Comparison of ENCODE assay signal across 12 cellular contexts in the genomic region with DNA sequence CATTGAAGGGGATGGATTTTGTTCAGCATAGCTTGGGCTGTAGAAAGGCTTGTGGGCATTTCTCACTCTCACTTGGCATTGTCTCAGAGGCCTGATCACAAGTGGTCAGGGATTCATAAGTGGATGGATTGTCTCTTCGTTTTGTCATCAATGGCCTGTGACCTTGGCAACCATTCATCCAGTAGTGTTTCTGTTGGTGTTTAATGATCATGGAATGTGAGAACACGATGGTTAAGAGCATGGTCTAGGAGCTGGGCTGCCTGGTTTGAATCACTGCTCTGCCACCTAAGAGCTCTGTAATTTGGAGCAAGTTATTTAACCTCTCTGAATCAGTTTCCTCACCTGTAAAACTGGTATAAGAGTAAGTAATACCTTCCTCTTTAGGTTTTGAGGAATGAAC.
DNase-seq lines count a peak whose midpoint lies in the region; ATAC-seq and TF ChIP-seq lines count a peak whose summit lies in the region.
"Had no signal": no experiment of that assay in that cellular context is flagged by ENCODE, and none has a peak within 500 bp of the region (broad histone marks: within the 10 kb centered on the region; RNA-seq: fewer than 3 reads in every experiment).

No MANE protein-coding gene starts in this region.

- no peak overlapping the region for H3K18ac ChIP-seq in mesenchymal stem cell (ENCODE audit: low read depth in 1 of 2, low read length in 2 of 2)

- no peak overlapping the region for H3K23ac ChIP-seq in mesenchymal stem cell (ENCODE audit: low read length in 2 of 2)

- H3K4ac ChIP-seq in mesenchymal stem cell (ENCODE audit: low read depth in 1 of 2, low read length in 2 of 2) = no peak overlapping the region

- peak; percentile 14 for ATAC-seq in HG03280 (IDR thresholded peaks at IDR 0.05; ENCODE audit: unreplicated experiment)

- TF ChIP-seq POLR2A in Peyer's patch (IDR thresholded peaks at IDR 0.05) = no peak

- H2BK120ac ChIP-seq in mesenchymal stem cell (ENCODE audit: low read depth, low read length) = no peak overlapping the region

- no peak overlapping the region for H4K8ac ChIP-seq in mesenchymal stem cell (ENCODE audit: low read length)

- 0% methylated on average over 2 of the region's 2 CpGs for WGBS in mesenchymal stem cell

- no peak overlapping the region for H2BK12ac ChIP-seq in mesenchymal stem cell (ENCODE audit: low read length in 2 of 2)

- H3K4me3 ChIP-seq in adipocyte (ENCODE audit: low read length) (no peak overlapping the region), mesenchymal stem cell (ENCODE audit: insufficient read depth in 1 of 2, low read depth in 1 of 2, low read length in 2 of 2) (no peak overlapping the region), Peyer's patch (no peak overlapping the region)
- H3K4me3 ChIP-seq: heart right ventricle had no signal

- no peaks in the 10 kb centered on the region for H3K79me1 ChIP-seq in mesenchymal stem cell (replicated peaks; ENCODE audit: low read length, poor library complexity, severe bottlenecking)

- H4K91ac ChIP-seq in mesenchymal stem cell (ENCODE audit: low read length) = no peak overlapping the region

- no peak overlapping the region for H3K14ac ChIP-seq in mesenchymal stem cell (ENCODE audit: low read length in 2 of 2)

- H2BK15ac ChIP-seq in mesenchymal stem cell (ENCODE audit: low read depth, poor library complexity, severe bottlenecking) = no peak overlapping the region

- H3K9ac ChIP-seq in adipocyte (ENCODE audit: low read length) (no peak overlapping the region), mesenchymal stem cell (ENCODE audit: low read length) (peak overlapping the region; percentile 47)
- H3K9ac ChIP-seq: parathyroid adenoma had no signal

- DNase-seq in ELR (ENCODE audit: low read depth) (peak; percentile 85), adipocyte (ENCODE audit: low read depth) (peak; percentile 22), mesenchymal stem cell (peak; percentile 80), T-helper 9 cell (no peak), Peyer's patch (no peak), NCI-H128 (lab: John Stamatoyannopoulos, UW; ENCODE audit: unreplicated experiment) (no peak), NOMO-1 treated with DMSO at 0.1 percent for 48 hours (lab: John Stamatoyannopoulos, UW; ENCODE audit: unreplicated experiment) (no peak)
- DNase-seq: activated CD4-positive, alpha-beta T cell treated with anti-CD3 and anti-CD28 coated beads for 36 hours; heart right ventricle; NCI-H524 had no signal

- no peak overlapping the region for H2AFZ ChIP-seq in mesenchymal stem cell (ENCODE audit: low read depth, low read length)
- H2AFZ ChIP-seq: parathyroid adenoma had no signal

- H2AK5ac ChIP-seq in mesenchymal stem cell (ENCODE audit: low read length, severe bottlenecking) = no peak overlapping the region

- no peak for TF ChIP-seq CTCF in Peyer's patch (IDR thresholded peaks at IDR 0.05)

- H3K27me3 ChIP-seq in adipocyte (replicated peaks; ENCODE audit: control insufficient read depth, insufficient read depth, low read length) (no peaks in the 10 kb centered on the region), mesenchymal stem cell (ENCODE audit: control insufficient read depth in 1 of 2, insufficient read depth in 1 of 2, low read length in 2 of 2) (no peaks in the 10 kb centered on the region), Peyer's patch (no peaks in the 10 kb centered on the region)
- H3K27me3 ChIP-seq: heart right ventricle had no signal

- no peak overlapping the region for H3K4me2 ChIP-seq in mesenchymal stem cell (ENCODE audit: low read length, poor library complexity, severe bottlenecking)

- H2BK5ac ChIP-seq in mesenchymal stem cell (ENCODE audit: low read depth, low read length, poor library complexity, severe bottlenecking) = no peak overlapping the region

- H3K9me3 ChIP-seq in adipocyte (ENCODE audit: control insufficient read depth, low read length) (no peaks in the 10 kb centered on the region), mesenchymal stem cell (ENCODE audit: control insufficient read depth, low read length) (no peaks in the 10 kb centered on the region), Peyer's patch (no peaks in the 10 kb centered on the region)
- H3K9me3 ChIP-seq: heart right ventricle had no signal

- H3K4me1 ChIP-seq in adipocyte (ENCODE audit: control insufficient read depth, insufficient read depth, low read length) = peaks cover 28% of the 10 kb centered on the region
- peaks cover 2% of the 10 kb centered on the region for H3K4me1 ChIP-seq in mesenchymal stem cell (ENCODE audit: control insufficient read depth, insufficient read depth, low read depth, low read length)
- no peaks in the 10 kb centered on the region for H3K4me1 ChIP-seq in Peyer's patch
- H3K4me1 ChIP-seq: parathyroid adenoma had no signal

- H3K36me3 ChIP-seq in adipocyte (ENCODE audit: control insufficient read depth, insufficient read depth, low read length, severe bottlenecking) = no peaks in the 10 kb centered on the region
- no peaks in the 10 kb centered on the region for H3K36me3 ChIP-seq in mesenchymal stem cell (ENCODE audit: control insufficient read depth in 1 of 2, insufficient read depth in 2 of 2, low read depth in 1 of 2, low read length in 2 of 2)
- H3K36me3 ChIP-seq in Peyer's patch = no peaks in the 10 kb centered on the region
- H3K36me3 ChIP-seq: heart right ventricle had no signal

- H3K27ac ChIP-seq in mesenchymal stem cell (ENCODE audit: low read length, poor library complexity, severe bottlenecking) = no peak overlapping the region
- H3K27ac ChIP-seq in Peyer's patch = no peak overlapping the region
- H3K27ac ChIP-seq: heart right ventricle, parathyroid adenoma had no signal

Comparison
In these comparisons a context has a peak if more than half of its experiments do, and no peak if none do; other contexts are left out.
1. DNase-seq: peak in ELR (single experiment), adipocyte (single experiment) and mesenchymal stem cell (single experiment); none in T-helper 9 cell (single experiment), Peyer's patch (0 of 3), NCI-H128 (single experiment) and NOMO-1 treated with DMSO at 0.1 percent for 48 hours (single experiment).